In the genomic region with DNA sequence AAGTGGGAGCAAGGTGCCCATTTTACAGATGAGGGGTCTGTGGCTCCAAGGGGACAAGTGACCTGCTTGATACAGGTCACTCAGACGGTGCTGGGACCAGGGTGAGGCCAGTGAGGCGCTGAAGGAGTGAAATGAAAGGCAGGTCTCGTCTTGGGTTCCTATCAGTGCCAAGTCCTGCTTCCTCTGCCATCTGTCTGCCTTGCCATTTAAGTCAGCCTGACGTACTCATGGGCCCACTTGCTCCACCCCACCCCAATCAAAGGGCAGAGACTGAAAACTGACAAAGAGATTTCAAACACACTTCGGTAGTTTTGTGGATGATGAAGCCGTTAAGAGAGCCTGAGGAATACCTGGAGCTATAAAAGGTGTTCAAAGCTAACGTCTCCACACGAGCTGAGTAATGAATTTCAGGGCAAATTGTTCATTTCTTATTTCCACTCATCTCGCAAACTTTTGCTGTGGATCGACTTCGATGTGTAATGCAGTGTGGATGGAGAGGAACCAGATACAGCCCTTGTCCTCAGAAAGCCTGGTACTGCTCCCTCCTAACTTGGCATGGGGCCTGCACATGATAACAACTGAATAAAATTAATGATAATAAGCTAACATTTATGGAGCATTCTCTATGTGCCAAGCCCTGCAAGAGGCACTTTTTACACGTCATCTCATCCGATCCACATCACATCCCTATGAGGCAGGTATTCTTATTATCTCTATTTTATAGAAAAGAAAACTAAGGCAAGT, we compare ENCODE assay signal across 25 cellular contexts. TPM values are rescaled to one million over a fixed set of nuclear protein-coding genes. Genes with fewer than 3 reads are reported as not detected.
DNase-seq lines count a peak whose midpoint lies in the region; ATAC-seq and TF ChIP-seq lines count a peak whose summit lies in the region.
"Had no signal": no experiment of that assay in that cellular context is flagged by ENCODE, and none has a peak within 500 bp of the region (broad histone marks: within the 10 kb centered on the region; RNA-seq: fewer than 3 reads in every experiment).

No MANE protein-coding gene starts in this region.

- no peak for ATAC-seq in GM21717 (IDR thresholded peaks at IDR 0.05; ENCODE audit: unreplicated experiment)
- ATAC-seq: effector memory CD8-positive, alpha-beta T cell had no signal

- H2BK15ac ChIP-seq in neuronal stem cell (ENCODE audit: low read length): no peak overlapping the region

- H3K27me3 ChIP-seq in BLaER1: no peaks in the 10 kb centered on the region
- peaks cover 0 to 8% (median 0%) of the 10 kb centered on the region in 3 experiments for H3K27me3 ChIP-seq in neuronal stem cell (ENCODE audit: control insufficient read depth in 3 of 3, insufficient read depth in 3 of 3, low read depth in 1 of 3, low read length in 3 of 3)
- H3K27me3 ChIP-seq in tibial artery: peaks cover 0 to 61% of the 10 kb centered on the region in 2 donors
- H3K27me3 ChIP-seq: colonic mucosa had no signal

- H3K27ac ChIP-seq in BLaER1 (peak overlapping the region; percentile 95), VCaP (peak overlapping the region; percentile 15; the same call in 1 of the 2 replicates), neuronal stem cell (replicated peaks; ENCODE audit: low read length) (no peak overlapping the region), tibial artery (no peak overlapping the region)
- H3K27ac ChIP-seq: colonic mucosa, KMS-11, pancreas, thoracic aorta had no signal

- no peaks in the 10 kb centered on the region for H3K79me1 ChIP-seq in neuronal stem cell (ENCODE audit: low read depth, low read length)

- no peak overlapping the region for H2BK120ac ChIP-seq in neuronal stem cell (ENCODE audit: low read depth, low read length)

- H3K18ac ChIP-seq in neuronal stem cell (ENCODE audit: low read length): no peak overlapping the region

- peak overlapping the region; percentile 93 for H3K4me2 ChIP-seq in BLaER1
- H3K4me2 ChIP-seq in neuronal stem cell (ENCODE audit: insufficient read depth, low read length, poor library complexity, severe bottlenecking): no peak overlapping the region
- H3K4me2 ChIP-seq: KMS-11 had no signal

- H3K36me3 ChIP-seq in BLaER1: no peaks in the 10 kb centered on the region
- peaks cover 0 to 1% of the 10 kb centered on the region in 2 donors for H3K36me3 ChIP-seq in neuronal stem cell (replicated peaks in 1 of 2; ENCODE audit: control insufficient read depth in 2 of 2, insufficient read depth in 2 of 2, low read length in 2 of 2)
- no peaks in the 10 kb centered on the region for H3K36me3 ChIP-seq in tibial artery
- H3K36me3 ChIP-seq: colonic mucosa, pancreas, thoracic aorta had no signal

- peak overlapping the region; percentile 33; the same call in 1 of the 2 replicates for H3K4me3 ChIP-seq in BLaER1
- no peak overlapping the region for H3K4me3 ChIP-seq in neuronal stem cell (ENCODE audit: low read length in 2 of 2)
- H3K4me3 ChIP-seq in tibial artery: no peak overlapping the region
- H3K4me3 ChIP-seq: colonic mucosa, pancreas, thoracic aorta had no signal

- no peak overlapping the region for H3K4ac ChIP-seq in neuronal stem cell (ENCODE audit: low read length)

- peak overlapping the region; percentile 67 for H2AK5ac ChIP-seq in neuronal stem cell (ENCODE audit: low read depth, low read length)

- TF ChIP-seq CTCF in VCaP (conservative IDR thresholded peaks at IDR 0.05) (no peak), tibial artery (IDR thresholded peaks at IDR 0.05) (no peak)

- H2BK5ac ChIP-seq in neuronal stem cell (ENCODE audit: low read length): no peak overlapping the region

- H4K8ac ChIP-seq in neuronal stem cell (ENCODE audit: low read depth, low read length): no peak overlapping the region

- H3K4me1 ChIP-seq in BLaER1: peaks cover 99% of the 10 kb centered on the region
- H3K4me1 ChIP-seq in neuronal stem cell (ENCODE audit: control insufficient read depth in 2 of 2, insufficient read depth in 1 of 2, low read depth in 1 of 2, low read length in 2 of 2): peaks cover 9 to 18% of the 10 kb centered on the region in 2 donors
- H3K4me1 ChIP-seq in tibial artery: peaks cover 0 to 5% (median 0%) of the 10 kb centered on the region in 4 donors
- H3K4me1 ChIP-seq: colonic mucosa, pancreas had no signal

- no peak overlapping the region for H2BK12ac ChIP-seq in neuronal stem cell (ENCODE audit: low read length)

- H3K23ac ChIP-seq in neuronal stem cell (ENCODE audit: low read depth, low read length, poor library complexity): no peak overlapping the region

- no peaks in the 10 kb centered on the region for H3K9me3 ChIP-seq in BLaER1
- H3K9me3 ChIP-seq in neuronal stem cell (replicated peaks in 1 of 2; ENCODE audit: control insufficient read depth in 2 of 2, insufficient read depth in 1 of 2, low read depth in 1 of 2, low read length in 2 of 2): no peaks in the 10 kb centered on the region
- H3K9me3 ChIP-seq in tibial artery: no peaks in the 10 kb centered on the region
- H3K9me3 ChIP-seq: colonic mucosa, pancreas, thoracic aorta had no signal

- no CpG with 5 or more reads among the region's 13 CpGs for WGBS in neuronal stem cell (ENCODE audit: extremely low coverage in 2 of 2, insufficient read length in 2 of 2, insufficient replicate concordance in 1 of 2), 2 donors

- peak; percentile 78 for DNase-seq in DMS 273 treated with DMSO at 0.1 percent for 48 hours (lab: John Stamatoyannopoulos, UW)
- no peak for DNase-seq in neuronal stem cell (ENCODE audit: low spot score)
- no peak for DNase-seq in tibial artery
- no peak for DNase-seq in DMS53 treated with DMSO at 0.1 percent for 48 hours (lab: John Stamatoyannopoulos, UW; ENCODE audit: unreplicated experiment)
- DNase-seq: activated CD4-positive, alpha-beta T cell treated with anti-CD3 and anti-CD28 coated beads, Interleukin-2, amount 50 U/mL, for 1 hour; activated CD4-positive, CD25-positive, alpha-beta regulatory T cell; activated effector memory CD4-positive, alpha-beta T cell treated with anti-CD3 and anti-CD28 coated beads, Interleukin-2, amount 50 U/mL, for 16 hours; activated T-cell treated with anti-CD3 and anti-CD28 coated beads, Interleukin-2, amount 50 U/mL, for 1 hour; colonic mucosa; effector memory CD8-positive, alpha-beta T cell; HCEC 1CT; immature natural killer cell; MM.1S; NCI-H146; NCI-H774; stimulated activated CD4-positive, alpha-beta T cell treated with anti-CD3 and anti-CD28 coated beads, Interleukin-2, amount 100 ng/mL, for 24 hours; stimulated activated CD8-positive, alpha-beta memory T cell treated with anti-CD3 and anti-CD28 coated beads, Interleukin-4, amount 100 ng/mL, for 48 hours; T-helper 1 cell had no signal

- H3K9ac ChIP-seq in BLaER1 (peak overlapping the region; percentile 76), neuronal stem cell (ENCODE audit: low read depth, low read length, poor library complexity) (no peak overlapping the region)
- H3K9ac ChIP-seq: KMS-11 had no signal

- H2AFZ ChIP-seq in neuronal stem cell (ENCODE audit: low read length): no peak overlapping the region

- intact Hi-C loops in tibial artery (cut with DNase I; ENCODE audit: low total_unique reads): no loop called here

- H4K91ac ChIP-seq in neuronal stem cell (ENCODE audit: low read depth, low read length, poor library complexity): no peak overlapping the region

- no peak overlapping the region for H3K14ac ChIP-seq in neuronal stem cell (ENCODE audit: low read length)

- H4K20me1 ChIP-seq in BLaER1: no peaks in the 10 kb centered on the region

RNA-seq across cellular contexts. Expression of a gene that starts 36.6 kb away (rescaled TPM):
- 0.15 TPM for polyA plus RNA-seq in neuronal stem cell (2013, experiment 1 of 2)
- polyA plus RNA-seq in neuronal stem cell (2013, experiment 2 of 2): 0.17 TPM
- polyA plus RNA-seq: CD14-positive monocyte, immature natural killer cell had no signal

Comparison
In these comparisons a context has a peak if more than half of its experiments do, and no peak if none do; other contexts are left out.
1. H3K27ac ChIP-seq: peak in BLaER1 (single experiment) and VCaP (single experiment); none in neuronal stem cell (single experiment) and tibial artery (0 of 2).